Comparison of ENCODE assay signal across 1 cellular context in genomic region chr14:106530423-106531107, GRCh38.
TF ChIP-seq lines count a peak whose summit lies in the region.

No MANE protein-coding gene starts in this region.

TF ChIP-seq in GM23338, 12 proteins besides CTCF, POLR2A, EP300 and RAD21 (continued from another document):
- TF ChIP-seq ZNF462 (CRISPR knock-in tag; IDR thresholded peaks at IDR 0.05) (no peak), NANOG (IDR thresholded peaks at IDR 0.05; ENCODE audit: borderline replicate concordance) (no peak), ZNF331 (CRISPR knock-in tag; IDR thresholded peaks at IDR 0.05; ENCODE audit: low read depth) (no peak)
